In genomic region chr10:7409732-7410168, GRCh38 we compare ENCODE assay signal across 8 cellular contexts. TPM values are rescaled to one million over a fixed set of nuclear protein-coding genes. Genes with fewer than 3 reads are reported as not detected.
DNase-seq lines count a peak whose midpoint lies in the region; ATAC-seq and TF ChIP-seq lines count a peak whose summit lies in the region.

No MANE protein-coding gene starts in this region.

- peaks cover 59% of the 10 kb centered on the region for H3K4me1 Mint-ChIP-seq in stimulated activated effector memory CD8-positive, alpha-beta T cell treated with anti-CD3 and anti-CD28 coated beads, Interleukin-12 subunit alpha, Interleukin-12 subunit beta, amount 100 ng/mL, for 72 hours

- H3K36me3 ChIP-seq in DOHH2 (ENCODE audit: control insufficient read depth, low read length) (no peaks in the 10 kb centered on the region), iPS-20b (ENCODE audit: insufficient read depth, low read depth, low read length) (no peaks in the 10 kb centered on the region)

- peaks cover 15% of the 10 kb centered on the region for H3F3A ChIP-seq in DOHH2 (ENCODE audit: control insufficient read depth, insufficient read depth)

- H4K20me1 ChIP-seq in DOHH2 (ENCODE audit: control insufficient read depth, insufficient read depth, low read depth, low read length), result 0 out of 2 replicates have a peak, but pooled peaks cover 4% of the 10 kb centered on the region

- H3K4me1 ChIP-seq in DOHH2 (ENCODE audit: control insufficient read depth, low read length), result peaks cover 24% of the 10 kb centered on the region
- H3K4me1 ChIP-seq in iPS-20b (ENCODE audit: insufficient read depth, low read length), result peaks cover 8% of the 10 kb centered on the region; the same call in 1 of the 2 replicates

- peak in 1 of 2 donors; percentile 67 for DNase-seq in activated naive CD4-positive, alpha-beta T cell treated with anti-CD3 and anti-CD28 coated beads, Interleukin-2, amount 50 U/mL, for 72 hours (ENCODE audit: low spot score in 2 of 2)
- no peak for DNase-seq in stimulated activated effector memory CD8-positive, alpha-beta T cell treated with anti-CD3 and anti-CD28 coated beads, Interleukin-12 subunit alpha, Interleukin-12 subunit beta, amount 100 ng/mL, for 72 hours (ENCODE audit: low spot score in 2 of 2)
- DNase-seq in retina (no peak), NCI-H1092 (lab: John Stamatoyannopoulos, UW) (no peak)

- H3K27me3 ChIP-seq in DOHH2 (ENCODE audit: control insufficient read depth, low read length) (peaks cover 26% of the 10 kb centered on the region), iPS-20b (ENCODE audit: insufficient read depth, low read length) (peaks cover 85% of the 10 kb centered on the region)

- no peak for TF ChIP-seq CTCF in DOHH2 (IDR thresholded peaks at IDR 0.05; ENCODE audit: low read depth, low read length, poor library complexity, severe bottlenecking)

- no peaks in the 10 kb centered on the region for H3K9me2 ChIP-seq in DOHH2 (replicated peaks; ENCODE audit: control insufficient read depth, low read length)

- peak overlapping the region; percentile 100 for H3K4me2 ChIP-seq in DOHH2 (ENCODE audit: low read length)

- H3K9me3 ChIP-seq in DOHH2 (ENCODE audit: control insufficient read depth, insufficient read depth, low read length) (no peaks in the 10 kb centered on the region), iPS-20b (ENCODE audit: insufficient read depth, low read depth, low read length) (no peaks in the 10 kb centered on the region; the same call in 1 of the 2 replicates)

- peak overlapping the region; percentile 93 for H3K4me3 ChIP-seq in DOHH2 (ENCODE audit: low read length)
- H3K4me3 ChIP-seq in iPS-20b (ENCODE audit: low read length), result peak overlapping the region; percentile 74

- H3K27ac Mint-ChIP-seq in activated naive CD4-positive, alpha-beta T cell treated with anti-CD3 and anti-CD28 coated beads, Interleukin-2, amount 50 U/mL, for 72 hours, result peak overlapping the region; percentile 96 to 98
- H3K27ac Mint-ChIP-seq in stimulated activated effector memory CD8-positive, alpha-beta T cell treated with anti-CD3 and anti-CD28 coated beads, Interleukin-12 subunit alpha, Interleukin-12 subunit beta, amount 100 ng/mL, for 72 hours, result peak overlapping the region; percentile 96

- H3K9ac ChIP-seq in iPS-20b (ENCODE audit: low read depth, low read length), result peak overlapping the region; percentile 64; the same call in 1 of the 2 replicates

- H3K79me2 ChIP-seq in DOHH2 (ENCODE audit: control insufficient read depth, low read length), result peaks cover 59% of the 10 kb centered on the region

- peak overlapping the region; percentile 97 for H3K4me3 Mint-ChIP-seq in stimulated activated effector memory CD8-positive, alpha-beta T cell treated with anti-CD3 and anti-CD28 coated beads, Interleukin-12 subunit alpha, Interleukin-12 subunit beta, amount 100 ng/mL, for 72 hours

- H3K27ac ChIP-seq in DOHH2 (ENCODE audit: low read depth, low read length) (no peak overlapping the region), iPS-20b (ENCODE audit: low read length) (no peak overlapping the region)

- ATAC-seq in HG03045 (IDR thresholded peaks at IDR 0.05; ENCODE audit: unreplicated experiment) (peak; percentile 13), HG03354 (IDR thresholded peaks at IDR 0.05; ENCODE audit: poor library complexity, severe bottlenecking, unreplicated experiment) (no peak)
- peak; percentile 19 to 36 for ATAC-seq in activated naive CD4-positive, alpha-beta T cell treated with anti-CD3 and anti-CD28 coated beads, Interleukin-2, amount 50 U/mL, for 72 hours
- peak; percentile 1 for ATAC-seq in stimulated activated effector memory CD8-positive, alpha-beta T cell treated with anti-CD3 and anti-CD28 coated beads, Interleukin-12 subunit alpha, Interleukin-12 subunit beta, amount 100 ng/mL, for 72 hours

- peaks cover 10 to 26% of the 10 kb centered on the region in 2 donors for H3K36me3 Mint-ChIP-seq in activated naive CD4-positive, alpha-beta T cell treated with anti-CD3 and anti-CD28 coated beads, Interleukin-2, amount 50 U/mL, for 72 hours
- peaks cover 41% of the 10 kb centered on the region for H3K36me3 Mint-ChIP-seq in stimulated activated effector memory CD8-positive, alpha-beta T cell treated with anti-CD3 and anti-CD28 coated beads, Interleukin-12 subunit alpha, Interleukin-12 subunit beta, amount 100 ng/mL, for 72 hours

- no peaks in the 10 kb centered on the region for H3K9me3 Mint-ChIP-seq in activated naive CD4-positive, alpha-beta T cell treated with anti-CD3 and anti-CD28 coated beads, Interleukin-2, amount 50 U/mL, for 72 hours
- no peaks in the 10 kb centered on the region for H3K9me3 Mint-ChIP-seq in stimulated activated effector memory CD8-positive, alpha-beta T cell treated with anti-CD3 and anti-CD28 coated beads, Interleukin-12 subunit alpha, Interleukin-12 subunit beta, amount 100 ng/mL, for 72 hours

RNA-seq across cellular contexts. Expression of gene SFMBT2, which starts 1.1 kb away (rescaled TPM):
- total RNA-seq in activated naive CD4-positive, alpha-beta T cell treated with anti-CD3 and anti-CD28 coated beads, Interleukin-2, amount 50 U/mL, for 72 hours, result 10 to 100 TPM; 25.6 to 32.1 TPM
